ENCODE assay signal across 8 cellular contexts in genomic region chr15:90286678-90287077, GRCh38. TPM values are rescaled to one million over a fixed set of nuclear protein-coding genes. Genes with fewer than 3 reads are reported as not detected.
DNase-seq lines count a peak whose midpoint lies in the region; ATAC-seq and TF ChIP-seq lines count a peak whose summit lies in the region.

No MANE protein-coding gene starts in this region.

- no peaks in the 10 kb centered on the region for H3K27me3 ChIP-seq in lower lobe of right lung (ENCODE audit: low read depth)
- no peaks in the 10 kb centered on the region for H3K27me3 ChIP-seq in vagina

- TF ChIP-seq CTCF in lower lobe of right lung (IDR thresholded peaks at IDR 0.05) (peak; percentile 43), vagina (IDR thresholded peaks at IDR 0.05) (no peak)

- no peak for TF ChIP-seq POLR2A in vagina (IDR thresholded peaks at IDR 0.05)

- no peaks in the 10 kb centered on the region for H3K9me3 ChIP-seq in lower lobe of right lung
- no peaks in the 10 kb centered on the region for H3K9me3 ChIP-seq in vagina

- H3K4me3 ChIP-seq in lower lobe of right lung (no peak overlapping the region), vagina (no peak overlapping the region)

- no peak for ATAC-seq in lower lobe of right lung
- no peak for ATAC-seq in GM19463 (IDR thresholded peaks at IDR 0.05; ENCODE audit: unreplicated experiment)
- ATAC-seq in HG02610 (IDR thresholded peaks at IDR 0.05; ENCODE audit: unreplicated experiment), result no peak

- DNase-seq in stimulated activated CD4-positive, alpha-beta T cell treated with anti-CD3 and anti-CD28 coated beads, Interleukin-15, amount 100 ng/mL, for 24 hours, result peak; percentile 37
- no peak for DNase-seq in stimulated activated CD4-positive, alpha-beta T cell treated with anti-CD3 and anti-CD28 coated beads, Interleukin-2, amount 100 ng/mL, for 24 hours
- peak; percentile 28 to 50 for DNase-seq in NOMO-1 (lab: John Stamatoyannopoulos, UW; ENCODE audit: unreplicated experiment in 2 of 2)
- peak; percentile 41 for DNase-seq in amniotic epithelial cell (ENCODE audit: low read depth)
- no peak for DNase-seq in lower lobe of right lung
- no peak for DNase-seq in vagina (ENCODE audit: extremely low spot score in 2 of 2)

- intact Hi-C loops in lower lobe of right lung (cut with DNase I) (no loop called here), vagina (cut with DNase I) (no loop called here)

- H3K27ac ChIP-seq in lower lobe of right lung (no peak overlapping the region), vagina (no peak overlapping the region)

- H3K36me3 ChIP-seq in lower lobe of right lung (no peaks in the 10 kb centered on the region), vagina (no peaks in the 10 kb centered on the region)

- no peaks in the 10 kb centered on the region for H3K4me1 ChIP-seq in lower lobe of right lung
- H3K4me1 ChIP-seq in vagina, result peaks cover 16% of the 10 kb centered on the region

RNA-seq across cellular contexts. Expression of gene NGRN, which starts 21.2 kb away (rescaled TPM):
- total RNA-seq in lower lobe of right lung, result 73.4 TPM
- 59.2 TPM for total RNA-seq in vagina

RNA-seq across cellular contexts. Expression of gene TTLL13, which starts 37.3 kb away (rescaled TPM):
- total RNA-seq in lower lobe of right lung, result not detected
- total RNA-seq in vagina, result not detected

RNA-seq across cellular contexts. Expression of gene GDPGP1, which starts 52.7 kb away (rescaled TPM):
- total RNA-seq in lower lobe of right lung, result 13.1 TPM
- total RNA-seq in vagina, result 4.9 TPM

RNA-seq across cellular contexts. Expression of gene CIB1, which starts 52.9 kb away (rescaled TPM):
- 80.8 TPM for total RNA-seq in lower lobe of right lung
- total RNA-seq in vagina, result 42.7 TPM

Comparison
In these comparisons a context has a peak if more than half of its experiments do, and no peak if none do; other contexts are left out.
1. DNase-seq: peak in stimulated activated CD4-positive, alpha-beta T cell treated with anti-CD3 and anti-CD28 coated beads, Interleukin-15, amount 100 ng/mL, for 24 hours (single experiment), NOMO-1 (2 of 2) and amniotic epithelial cell (single experiment); none in stimulated activated CD4-positive, alpha-beta T cell treated with anti-CD3 and anti-CD28 coated beads, Interleukin-2, amount 100 ng/mL, for 24 hours (0 of 2), lower lobe of right lung (single experiment) and vagina (0 of 2).